32 cellular contexts compared by ENCODE assay signal in the genomic region with DNA sequence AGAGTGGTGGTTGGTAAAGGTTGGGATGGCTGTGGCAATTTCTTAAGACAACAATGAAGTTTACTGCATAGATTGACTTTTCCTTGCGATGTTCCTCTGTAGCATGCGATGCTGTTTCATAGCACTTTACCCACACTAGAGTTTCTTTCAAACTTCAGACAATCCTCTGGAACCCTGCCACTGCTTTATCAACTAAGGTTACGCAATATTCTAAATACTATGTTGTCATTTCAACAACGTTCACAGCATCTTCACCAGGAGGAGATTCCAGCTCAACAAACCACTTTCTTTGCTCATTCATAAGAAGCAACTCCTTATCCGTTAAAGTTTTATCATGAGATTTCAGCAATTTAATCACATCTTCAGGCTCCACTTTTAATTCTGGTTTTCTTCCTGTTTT.
"Had no signal": no experiment of that assay in that cellular context is flagged by ENCODE, and none has a peak within 500 bp of the region (broad histone marks: within the 10 kb centered on the region; RNA-seq: fewer than 3 reads in every experiment).

No MANE protein-coding gene starts in this region.

- H3K4me1 ChIP-seq: left ventricle myocardium inferior, prostate gland, sigmoid colon, tibial nerve, uterus had no signal

- DNase-seq: hypothalamus; immature natural killer cell; kidney; left colon; left ventricle myocardium inferior; mesendoderm; naive B cell; natural killer cell; nephron progenitor cell; occipital lobe; ovary; retina; right cardiac atrium; sigmoid colon; stimulated activated CD4-positive, alpha-beta T cell treated with anti-CD3 and anti-CD28 coated beads, Interleukin-1b, Interleukin-23, amount 100 ng/mL, for 48 hours; stimulated activated CD4-positive, alpha-beta T cell treated with anti-CD3 and anti-CD28 coated beads, Interleukin-2, amount 100 ng/mL, for 48 hours; stimulated activated CD4-positive, alpha-beta T cell treated with anti-CD3 and anti-CD28 coated beads, Interleukin-4, amount 100 ng/mL, for 4 hours; stimulated activated CD8-positive, alpha-beta memory T cell treated with anti-CD3 and anti-CD28 coated beads, Interleukin-4, amount 100 ng/mL, for 48 hours; stimulated activated naive CD4-positive, alpha-beta T cell treated with Interleukin-2 at 50 U/mL for 16 hours; stimulated activated naive CD8-positive, alpha-beta T cell treated with anti-CD3 and anti-CD28 coated beads, Interleukin-15, amount 100 ng/mL, for 72 hours; substantia nigra; uterus had no signal

- H3K27ac ChIP-seq: left ventricle myocardium inferior, neural progenitor cell, neutrophil, ovary, prostate gland, sigmoid colon, tibial nerve, uterus had no signal

- H3K27me3 ChIP-seq: neural progenitor cell, neutrophil, ovary, sigmoid colon, tibial nerve, uterus had no signal

- H3K9me3 Mint-ChIP-seq: mesothelial cell of epicardium; nephron progenitor cell; neural progenitor cell; stimulated activated memory B cell treated with anti-CD40 and anti-IgM and Interleukin-4, amounts not matched to agents 10 μg/mL and 1 μg/mL and 100 μg/mL, for 72 hours; stimulated activated naive CD8-positive, alpha-beta T cell treated with anti-CD3 and anti-CD28 coated beads, Interleukin-15, amount 100 ng/mL, for 72 hours; type B pancreatic cell had no signal

- H3K9me3 ChIP-seq: left ventricle myocardium inferior, neutrophil, ovary, prostate gland, sigmoid colon, tibial nerve, uterus had no signal

- ATAC-seq: left colon; natural killer cell; right cardiac atrium; stimulated activated memory B cell treated with anti-CD40 and anti-IgM and Interleukin-4, amounts not matched to agents 10 μg/mL and 1 μg/mL and 100 μg/mL, for 72 hours; stimulated activated naive CD8-positive, alpha-beta T cell treated with anti-CD3 and anti-CD28 coated beads, Interleukin-15, amount 100 ng/mL, for 72 hours had no signal

- H2AFZ ChIP-seq: neural progenitor cell had no signal

- FAIRE-seq: islet of Langerhans, kidney had no signal

- H3K9ac ChIP-seq: neural progenitor cell had no signal

- H3K36me3 Mint-ChIP-seq: immature natural killer cell; mesothelial cell of epicardium; naive B cell; natural killer cell; neural progenitor cell; stimulated activated memory B cell treated with anti-CD40 and anti-IgM and Interleukin-4, amounts not matched to agents 10 μg/mL and 1 μg/mL and 100 μg/mL, for 72 hours; type B pancreatic cell had no signal

- H3K4me3 ChIP-seq: left ventricle myocardium inferior, lung, neural progenitor cell, ovary, prostate gland, sigmoid colon, smooth muscle cell, tibial nerve, uterus had no signal

- H3K27me3 Mint-ChIP-seq: naive B cell; stimulated activated memory B cell treated with anti-CD40 and anti-IgM and Interleukin-4, amounts not matched to agents 10 μg/mL and 1 μg/mL and 100 μg/mL, for 72 hours; stimulated activated naive CD8-positive, alpha-beta T cell treated with anti-CD3 and anti-CD28 coated beads, Interleukin-15, amount 100 ng/mL, for 72 hours; type B pancreatic cell had no signal

- H3K4me1 Mint-ChIP-seq: immature natural killer cell; mesothelial cell of epicardium; naive B cell; natural killer cell; nephron progenitor cell; neural progenitor cell; stimulated activated memory B cell treated with anti-CD40 and anti-IgM and Interleukin-4, amounts not matched to agents 10 μg/mL and 1 μg/mL and 100 μg/mL, for 72 hours; stimulated activated naive CD8-positive, alpha-beta T cell treated with anti-CD3 and anti-CD28 coated beads, Interleukin-15, amount 100 ng/mL, for 72 hours had no signal

- H3K36me3 ChIP-seq: left ventricle myocardium inferior, neural progenitor cell, neutrophil, ovary, prostate gland, sigmoid colon, tibial nerve, uterus had no signal

- H3K4me3 Mint-ChIP-seq: immature natural killer cell; mesothelial cell of epicardium; naive B cell; natural killer cell; nephron progenitor cell; neural progenitor cell; stimulated activated memory B cell treated with anti-CD40 and anti-IgM and Interleukin-4, amounts not matched to agents 10 μg/mL and 1 μg/mL and 100 μg/mL, for 72 hours; stimulated activated naive CD8-positive, alpha-beta T cell treated with anti-CD3 and anti-CD28 coated beads, Interleukin-15, amount 100 ng/mL, for 72 hours; type B pancreatic cell had no signal

- H3K27ac Mint-ChIP-seq: immature natural killer cell; mesothelial cell of epicardium; naive B cell; natural killer cell; nephron progenitor cell; neural progenitor cell; stimulated activated memory B cell treated with anti-CD40 and anti-IgM and Interleukin-4, amounts not matched to agents 10 μg/mL and 1 μg/mL and 100 μg/mL, for 72 hours; stimulated activated naive CD8-positive, alpha-beta T cell treated with anti-CD3 and anti-CD28 coated beads, Interleukin-15, amount 100 ng/mL, for 72 hours; type B pancreatic cell had no signal

- H3K4me2 ChIP-seq: neural progenitor cell, smooth muscle cell had no signal
